1 cellular context compared by ENCODE assay signal in genomic region chr6:169937389-169938261, GRCh38.
TF ChIP-seq lines count a peak whose summit lies in the region.

No MANE protein-coding gene starts in this region.

TF ChIP-seq in GM23338, 12 proteins besides CTCF, POLR2A, EP300 and RAD21 (continued from another document):
- TF ChIP-seq ETS1 (IDR thresholded peaks at IDR 0.05): no peak
